In genomic region chr2:172555522-172556283, GRCh38 we compare ENCODE assay signal across 8 cellular contexts. TPM values are rescaled to one million over a fixed set of nuclear protein-coding genes. Genes with fewer than 3 reads are reported as not detected.
DNase-seq lines count a peak whose midpoint lies in the region; ATAC-seq, FAIRE-seq and TF ChIP-seq lines count a peak whose summit lies in the region.

Gene PDK1, plus strand, starts transcription at chr2:172556090. Its CDS starts 61 bp downstream, at chr2:172556151.

- TF ChIP-seq CTCF in AG09319 (IDR thresholded peaks at IDR 0.05; ENCODE audit: low read depth, low read length) (no peak), kidney (IDR thresholded peaks at IDR 0.05; ENCODE audit: borderline replicate concordance, extremely low read depth, insufficient read depth) (no peak)

- FAIRE-seq in kidney (lab: Jason Lieb, UNC) = no peak

- ATAC-seq in GM19025 (IDR thresholded peaks at IDR 0.05; ENCODE audit: low read depth, unreplicated experiment) (peak; percentile 88), HG03280 (IDR thresholded peaks at IDR 0.05; ENCODE audit: unreplicated experiment) (peak; percentile 91)
- peak; percentile 90 to 92 for ATAC-seq in activated CD4-positive, CD25-positive, alpha-beta regulatory T cell treated with anti-CD3 and anti-CD28 coated beads, Interleukin-2, amount 50 U/mL, for 24 hours

- H3K4me1 ChIP-seq in kidney (ENCODE audit: control insufficient read depth in 1 of 2, insufficient read depth in 1 of 2, low read depth in 1 of 2, low read length in 2 of 2) = peaks cover 5 to 8% of the 10 kb centered on the region in 2 donors

- peak within 1 kb of the TSS; percentile 65 to 79 for H3K9ac ChIP-seq in kidney (ENCODE audit: low read length in 2 of 2)

- H3K27ac ChIP-seq in kidney (ENCODE audit: low read depth in 2 of 2, low read length in 2 of 2) = peak within 1 kb of the TSS; percentile 76 to 92

- DNase-seq in AG09319 (ENCODE audit: extremely low read depth, low read depth) = peak; percentile 66
- peak; percentile 56 to 92 for DNase-seq in NCI-H446 (lab: John Stamatoyannopoulos, UW)
- peak; percentile 90 for DNase-seq in cerebellar cortex (ENCODE audit: low spot score)
- peak; percentile 96 for DNase-seq in kidney
- DNase-seq in stimulated activated CD4-positive, alpha-beta T cell treated with anti-CD3 and anti-CD28 coated beads, Interleukin-15, amount 100 ng/mL, for 24 hours = peak; percentile 93

- H3K4me3 ChIP-seq in kidney (ENCODE audit: low read length in 2 of 2) = peak within 1 kb of the TSS; percentile 91

- no peaks in the 10 kb centered on the region for H3K36me3 ChIP-seq in kidney (ENCODE audit: control insufficient read depth in 1 of 2, insufficient read depth in 2 of 2, low read length in 2 of 2)

- no peaks in the 10 kb centered on the region for H3K9me3 ChIP-seq in kidney (ENCODE audit: control insufficient read depth in 1 of 2, low read length in 2 of 2)

- intact Hi-C loops in kidney (cut with DNase I) = no loop called here

RNA-seq across cellular contexts. Expression of gene PDK1, which starts in this region (rescaled TPM):
- total RNA-seq in kidney = 19.2 TPM
- polyA plus RNA-seq in kidney (ENCODE audit: insufficient read depth, low read depth, low replicate concordance) = 4.6 TPM

Comparison
In these comparisons a context has a peak if more than half of its experiments do, and no peak if none do; other contexts are left out.
1. Peak in every context shown above with its lines: DNase-seq, ATAC-seq, H3K4me3 ChIP-seq and H3K27ac ChIP-seq.